Comparison of ENCODE assay signal across 8 cellular contexts in genomic region chr19:36771275-36772231, GRCh38. TPM values are rescaled to one million over a fixed set of nuclear protein-coding genes. Genes with fewer than 3 reads are reported as not detected.
DNase-seq lines count a peak whose midpoint lies in the region; ATAC-seq, FAIRE-seq and TF ChIP-seq lines count a peak whose summit lies in the region.

No MANE protein-coding gene starts in this region.

- no peak for FAIRE-seq in GM19239 (lab: Jason Lieb, UNC)

- peaks cover 55% of the 10 kb centered on the region for H3K36me3 Mint-ChIP-seq in brain

- peaks cover 0 to 8% (median 3%) of the 10 kb centered on the region in 10 experiments; a peak in 8 of 20 replicates for H3K4me1 ChIP-seq in BLaER1 treated with 17β-estradiol and CSF1 and Interleukin-3, amounts not matched to agents 10 nM and 100 nM
- H3K4me1 ChIP-seq in iPS-15b (ENCODE audit: control insufficient read depth, insufficient read depth, low read length) (no peaks in the 10 kb centered on the region), gastrocnemius medialis (peaks cover 11 to 20% of the 10 kb centered on the region in 2 donors)

- peak overlapping the region; percentile 69 to 91 (median 83) for H3K4me3 ChIP-seq in BLaER1 treated with 17β-estradiol and CSF1 and Interleukin-3, amounts not matched to agents 10 nM and 100 nM
- H3K4me3 ChIP-seq in iPS-15b (ENCODE audit: low read depth, low read length) (peak overlapping the region; percentile 83), gastrocnemius medialis (peak overlapping the region; percentile 71 to 98 (median 86))

- TF ChIP-seq CTCF in brain (conservative IDR thresholded peaks at IDR 0.05): no peak
- no peak for TF ChIP-seq CTCF in gastrocnemius medialis (IDR thresholded peaks at IDR 0.05 in 4 of 5, conservative IDR thresholded peaks at IDR 0.05 in 1 of 5)

- no peaks in the 10 kb centered on the region for H3K27me3 ChIP-seq in BLaER1 treated with 17β-estradiol and CSF1 and Interleukin-3, amounts not matched to agents 10 nM and 100 nM
- H3K27me3 ChIP-seq in iPS-15b (ENCODE audit: control insufficient read depth, insufficient read depth, low read length) (no peaks in the 10 kb centered on the region), gastrocnemius medialis (peaks cover 0 to 4% (median 0%) of the 10 kb centered on the region in 3 donors)

- ATAC-seq in gastrocnemius medialis: no peak

- peaks cover 10% of the 10 kb centered on the region for H3K27me3 Mint-ChIP-seq in brain

- peak overlapping the region; percentile 78 to 95 (median 89) for H3K4me2 ChIP-seq in BLaER1 treated with 17β-estradiol and CSF1 and Interleukin-3, amounts not matched to agents 10 nM and 100 nM

- in situ Hi-C loops in gastrocnemius medialis (cut with MboI; ENCODE audit: low sequenced_read_pairs in 4 of 4): no loop called here

- peaks cover 33 to 65% (median 41%) of the 10 kb centered on the region in 5 experiments for H3K9me3 Mint-ChIP-seq in brain

- H3K36me3 ChIP-seq in BLaER1 treated with 17β-estradiol and CSF1 and Interleukin-3, amounts not matched to agents 10 nM and 100 nM: peaks cover 35 to 56% (median 49%) of the 10 kb centered on the region in 11 experiments
- H3K36me3 ChIP-seq in iPS-15b (ENCODE audit: control insufficient read depth, insufficient read depth, low read length) (peaks cover 5% of the 10 kb centered on the region), gastrocnemius medialis (no peaks in the 10 kb centered on the region)

- H3K9me3 ChIP-seq in BLaER1 treated with 17β-estradiol and CSF1 and Interleukin-3, amounts not matched to agents 10 nM and 100 nM (replicated peaks in 1 of 11): peaks cover 82 to 84% (median 83%) of the 10 kb centered on the region in 11 experiments
- no peaks in the 10 kb centered on the region for H3K9me3 ChIP-seq in iPS-15b (ENCODE audit: control insufficient read depth, insufficient read depth, low read length)
- H3K9me3 ChIP-seq in gastrocnemius medialis: peaks cover 3 to 48% (median 8%) of the 10 kb centered on the region in 3 donors

- peaks cover 27% of the 10 kb centered on the region for H3K4me1 Mint-ChIP-seq in brain

- peak overlapping the region; percentile 79 to 99 (median 90) for H3K9ac ChIP-seq in BLaER1 treated with 17β-estradiol and CSF1 and Interleukin-3, amounts not matched to agents 10 nM and 100 nM
- H3K9ac ChIP-seq in iPS-15b (ENCODE audit: low read depth, low read length): peak overlapping the region; percentile 98

- intact Hi-C loops in gastrocnemius medialis (cut with DNase I; ENCODE audit: low total_unique reads): loop anchor here (1.0 kb wide), 2 partner anchors 79 to 84 kb away; partner anchors contain the start of genes ZNF345 and ZNF567

- H4K20me1 ChIP-seq in BLaER1 treated with 17β-estradiol and CSF1 and Interleukin-3, amounts not matched to agents 10 nM and 100 nM: no peaks in the 10 kb centered on the region

- H3K27ac ChIP-seq in BLaER1 treated with 17β-estradiol and CSF1 and Interleukin-3, amounts not matched to agents 10 nM and 100 nM: peak overlapping the region; percentile 56 to 100 (median 91); a peak in 21 of 22 replicates
- peak overlapping the region; percentile 74 to 89 (median 84) for H3K27ac ChIP-seq in gastrocnemius medialis

- peak overlapping the region; percentile 96 to 99 (median 98) for H3K4me3 Mint-ChIP-seq in brain

- H3K27ac Mint-ChIP-seq in brain: peak overlapping the region; percentile 53 to 95 (median 87)

- peak; percentile 2 for DNase-seq in GM19239 (ENCODE audit: insufficient read length, low spot score)
- DNase-seq in OCI-M1 (lab: John Stamatoyannopoulos, UW): peak; percentile 98
- DNase-seq in gastrocnemius medialis: peak in 1 of 2 donors; percentile 20
- DNase-seq in NCI-H510A treated with DMSO at 0.1 percent for 48 hours (lab: John Stamatoyannopoulos, UW): no peak
- DNase-seq in NCI-H187 (lab: John Stamatoyannopoulos, UW): no peak

- TF ChIP-seq POLR2A in gastrocnemius medialis (IDR thresholded peaks at IDR 0.05): no peak

RNA-seq across cellular contexts. Expression of gene ZNF850, which starts 1.1 kb away (rescaled TPM):
- polyA plus RNA-seq in brain (ENCODE audit: insufficient read depth, low read depth, low replicate concordance): 0.53 TPM
- total RNA-seq in gastrocnemius medialis: under 1 TPM; 0.24 to 0.55 (median 0.42) TPM

Comparison
In these comparisons a context has a peak if more than half of its experiments do, and no peak if none do; other contexts are left out.
1. DNase-seq: peak in GM19239 (single experiment) and OCI-M1 (single experiment); none in NCI-H510A treated with DMSO at 0.1 percent for 48 hours (single experiment) and NCI-H187 (0 of 2).
2. Peak in every context shown above with its lines, with median percentiles within 50 percentile points of each other: H3K4me3 ChIP-seq.